Comparison of ENCODE assay signal across 17 cellular contexts in the genomic region with DNA sequence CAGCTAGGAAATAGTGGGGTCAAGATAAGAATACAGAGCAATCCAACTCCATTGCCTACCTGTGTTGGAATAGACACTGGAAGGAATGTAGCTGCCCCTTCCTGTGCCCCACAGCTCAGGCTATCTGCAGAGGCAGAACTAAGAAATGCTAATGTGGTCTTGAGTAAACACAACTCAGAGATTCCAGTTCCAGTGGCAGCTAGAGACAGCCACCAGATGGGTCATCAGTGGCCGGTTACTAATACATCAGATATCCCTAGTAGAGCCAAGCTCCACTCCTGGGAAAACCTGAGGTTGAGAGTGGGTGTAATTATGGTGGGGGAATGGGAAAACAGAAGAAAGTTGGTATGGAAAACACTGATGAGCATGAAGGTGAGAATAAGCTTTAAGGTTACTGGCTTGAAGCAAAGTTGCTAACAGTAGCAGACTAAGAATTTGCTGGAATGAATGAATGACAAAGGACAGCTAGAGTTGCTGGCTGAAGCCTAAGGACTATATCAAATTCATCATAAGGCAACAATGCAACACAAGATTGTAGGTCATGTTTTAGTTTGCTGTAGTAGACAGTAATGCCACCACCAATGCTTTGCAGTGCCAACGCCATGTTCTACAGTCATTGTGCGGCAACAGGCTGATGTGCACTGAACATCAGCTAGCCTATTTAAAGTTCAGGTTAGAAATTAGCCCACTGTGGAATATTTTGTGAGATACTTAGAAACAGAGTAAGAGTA. TPM values are rescaled to one million over a fixed set of nuclear protein-coding genes. Genes with fewer than 3 reads are reported as not detected.
A peak's percentile ranks its signal among the peaks of the same experiment; 100 is the strongest.
DNase-seq lines count a peak whose midpoint lies in the region; ATAC-seq, FAIRE-seq and TF ChIP-seq lines count a peak whose summit lies in the region.
"Had no signal": no experiment of that assay in that cellular context is flagged by ENCODE, and none has a peak within 500 bp of the region (broad histone marks: within the 10 kb centered on the region; RNA-seq: fewer than 3 reads in every experiment).

No MANE protein-coding gene starts in this region.

- intact Hi-C loops in psoas muscle (cut with DNase I), result no loop called here
- intact Hi-C loops in activated naive CD4-positive, alpha-beta T cell treated with anti-CD3 and anti-CD28 coated beads for 36 hours (cut with micrococcal nuclease), result no loop called here

- no peaks in the 10 kb centered on the region for H3K36me3 ChIP-seq in psoas muscle (ENCODE audit: insufficient read depth in 1 of 2, low read depth in 1 of 2)

- DNase-seq in ELF-1 (ENCODE audit: low read depth, low spot score), result peak; percentile 48
- DNase-seq in RCC 7860 (ENCODE audit: low spot score), result peak; percentile 100
- DNase-seq in fibroblast of pulmonary artery (ENCODE audit: low read depth), result peak; percentile 47
- no peak for DNase-seq in psoas muscle
- no peak for DNase-seq in activated naive CD4-positive, alpha-beta T cell treated with anti-CD3 and anti-CD28 coated beads for 36 hours
- no peak for DNase-seq in retina
- no peak for DNase-seq in NCI-H2029 treated with DMSO at 0.1 percent for 48 hours (lab: John Stamatoyannopoulos, UW)
- DNase-seq in hypothalamus (lab: John Stamatoyannopoulos, UW), result no peak
- DNase-seq: activated CD4-positive, CD25-positive, alpha-beta regulatory T cell treated with anti-CD3 and anti-CD28 coated beads, Interleukin-2, amount 50 U/mL, for 72 hours; activated gamma-delta T cell treated with Interleukin-2 at 50 U/mL for 16 hours; cortex of kidney; RPMI8226 had no signal

- no peaks in the 10 kb centered on the region for H3K27me3 Mint-ChIP-seq in activated naive CD4-positive, alpha-beta T cell treated with anti-CD3 and anti-CD28 coated beads for 36 hours (ENCODE audit: low read depth)
- H3K27me3 Mint-ChIP-seq: IgD-negative memory B cell; stimulated activated naive CD8-positive, alpha-beta T cell treated with anti-CD3 and anti-CD28 coated beads, Interleukin-15, Interleukin-2, amounts not matched to agents 100 ng/mL and 50 ng/mL, for 24 hours had no signal

- H3K36me3 Mint-ChIP-seq in activated naive CD4-positive, alpha-beta T cell treated with anti-CD3 and anti-CD28 coated beads for 36 hours (ENCODE audit: low read depth), result peaks cover 3% of the 10 kb centered on the region

- H3K4me1 ChIP-seq in psoas muscle, result peaks cover 20% of the 10 kb centered on the region

- ATAC-seq in psoas muscle, result no peak

- WGBS in psoas muscle, 3 donors, result 94 to 99% (median 94%) methylated on average over 3 of the region's 3 CpGs

- no peak for TF ChIP-seq CTCF in fibroblast of pulmonary artery (IDR thresholded peaks at IDR 0.05; ENCODE audit: low read length, missing control alignments)
- TF ChIP-seq CTCF in psoas muscle (IDR thresholded peaks at IDR 0.05), result no peak

- H3K27me3 ChIP-seq in psoas muscle (ENCODE audit: insufficient read depth in 3 of 3, low read length in 2 of 3), result no peaks in the 10 kb centered on the region

- H3K9me3 ChIP-seq in psoas muscle, result no peaks in the 10 kb centered on the region

- no peak overlapping the region for H3K4me3 Mint-ChIP-seq in activated naive CD4-positive, alpha-beta T cell treated with anti-CD3 and anti-CD28 coated beads for 36 hours
- H3K4me3 Mint-ChIP-seq: IgD-negative memory B cell; stimulated activated naive CD8-positive, alpha-beta T cell treated with anti-CD3 and anti-CD28 coated beads, Interleukin-15, Interleukin-2, amounts not matched to agents 100 ng/mL and 50 ng/mL, for 24 hours had no signal

- CTCF ChIA-PET in activated naive CD4-positive, alpha-beta T cell treated with anti-CD3 and anti-CD28 coated beads for 36 hours (lab: Charles Lee), result interaction anchor here (0.6 kb wide), 1 partner anchor 17 kb away, joined by 3 read pairs; no protein-coding TSS in a partner anchor

- FAIRE-seq in RCC 7860 (lab: Jason Lieb, UNC), result peak; percentile 98
- FAIRE-seq: D721Med had no signal

- H3K27ac ChIP-seq in psoas muscle, result peak overlapping the region; percentile 79

- H3K4me3 ChIP-seq in fibroblast of pulmonary artery (replicated peaks; ENCODE audit: low read depth, low read length) (no peak overlapping the region), psoas muscle (no peak overlapping the region)

- H3K4me1 Mint-ChIP-seq in activated naive CD4-positive, alpha-beta T cell treated with anti-CD3 and anti-CD28 coated beads for 36 hours (ENCODE audit: low read depth), result peaks cover 32% of the 10 kb centered on the region

- no peaks in the 10 kb centered on the region for H3K9me3 Mint-ChIP-seq in activated naive CD4-positive, alpha-beta T cell treated with anti-CD3 and anti-CD28 coated beads for 36 hours
- H3K9me3 Mint-ChIP-seq: IgD-negative memory B cell; stimulated activated naive CD8-positive, alpha-beta T cell treated with anti-CD3 and anti-CD28 coated beads, Interleukin-15, Interleukin-2, amounts not matched to agents 100 ng/mL and 50 ng/mL, for 24 hours had no signal

- H3K27ac Mint-ChIP-seq in activated naive CD4-positive, alpha-beta T cell treated with anti-CD3 and anti-CD28 coated beads for 36 hours, result no peak overlapping the region
- H3K27ac Mint-ChIP-seq: IgD-negative memory B cell; stimulated activated naive CD8-positive, alpha-beta T cell treated with anti-CD3 and anti-CD28 coated beads, Interleukin-15, Interleukin-2, amounts not matched to agents 100 ng/mL and 50 ng/mL, for 24 hours had no signal

RNA-seq across cellular contexts. Expression of a gene that starts 28.3 kb away (rescaled TPM):
- not detected for total RNA-seq in psoas muscle
- polyA plus RNA-seq in psoas muscle, result under 1 TPM; 0.04 to 0.07 (median 0.04) TPM
- total RNA-seq in activated naive CD4-positive, alpha-beta T cell treated with anti-CD3 and anti-CD28 coated beads for 36 hours, result not detected
- total RNA-seq: glomerular endothelial cell, mucosa of gallbladder had no signal
- polyA plus RNA-seq: IgD-negative memory B cell had no signal

RNA-seq across cellular contexts. Expression of a gene that starts 36.0 kb away (rescaled TPM):
- total RNA-seq in psoas muscle, result 10 to 100 TPM; 44.3 to 65.5 (median 52.6) TPM
- 100 to 1,000 TPM in 1 of 3 donors, 10 to 100 TPM in 2; 63.0 to 169 (median 71.1) TPM for polyA plus RNA-seq in psoas muscle
- total RNA-seq in activated naive CD4-positive, alpha-beta T cell treated with anti-CD3 and anti-CD28 coated beads for 36 hours, result 10 to 100 TPM; 93.0 to 94.7 TPM

RNA-seq across cellular contexts. Expression of a gene that starts 42.6 kb away (rescaled TPM):
- 10 to 100 TPM; 25.1 to 40.6 (median 27.2) TPM for total RNA-seq in psoas muscle
- 10 to 100 TPM; 10.4 to 22.5 (median 19.3) TPM for polyA plus RNA-seq in psoas muscle
- 10 to 100 TPM; 26.4 to 29.2 TPM for total RNA-seq in activated naive CD4-positive, alpha-beta T cell treated with anti-CD3 and anti-CD28 coated beads for 36 hours

Comparison
In these comparisons a context has a peak if more than half of its experiments do, and no peak if none do; other contexts are left out.
1. DNase-seq: peak in ELF-1 (single experiment), RCC 7860 (single experiment) and fibroblast of pulmonary artery (single experiment); none in psoas muscle (0 of 2), activated naive CD4-positive, alpha-beta T cell treated with anti-CD3 and anti-CD28 coated beads for 36 hours (single experiment), retina (single experiment), NCI-H2029 treated with DMSO at 0.1 percent for 48 hours (single experiment) and hypothalamus (0 of 51).